ENCODE assay signal across 7 cellular contexts in genomic region chr2:217886720-217887309, GRCh38.
DNase-seq lines count a peak whose midpoint lies in the region; ATAC-seq, FAIRE-seq and TF ChIP-seq lines count a peak whose summit lies in the region.

No MANE protein-coding gene starts in this region.

- no peaks in the 10 kb centered on the region for H3K79me2 ChIP-seq in PC-3 (ENCODE audit: low read length)

- no peak for TF ChIP-seq POLR2A in GM12891 (IDR thresholded peaks at IDR 0.05; ENCODE audit: low read depth, low read length)

- H3K9me2 ChIP-seq in PC-3 (replicated peaks; ENCODE audit: low read length), result no peaks in the 10 kb centered on the region

- CTCF ChIA-PET in PC-3 (lab: Charles Lee), result interaction anchor here (0.7 to 1.1 kb wide), 2 partner anchors 98 to 101 kb away, joined by 4 to 5 read pairs; no protein-coding TSS in a partner anchor

- H3K27me3 Mint-ChIP-seq in activated T-cell treated with anti-CD3 and anti-CD28 coated beads, Interleukin-2, amount 50 U/mL, for 72 hours (ENCODE audit: low read depth), result peaks cover 10% of the 10 kb centered on the region

- no peaks in the 10 kb centered on the region for H4K20me1 ChIP-seq in PC-3 (ENCODE audit: low read length)

- no peaks in the 10 kb centered on the region for H3K4me1 ChIP-seq in PC-3 (ENCODE audit: insufficient read depth, low read length)
- H3K4me1 ChIP-seq in neutrophil (ENCODE audit: control insufficient read depth in 1 of 2, insufficient read depth in 1 of 2, low read depth in 1 of 2, low read length in 1 of 2), result peaks cover 0 to 7% of the 10 kb centered on the region in 2 experiments

- no peak overlapping the region for H3K9ac ChIP-seq in PC-3 (ENCODE audit: low read length)

- H3K4me2 ChIP-seq in PC-3 (ENCODE audit: low read length), result no peak overlapping the region

- H3F3A ChIP-seq in PC-3 (ENCODE audit: low read length, unreplicated experiment), result no peaks in the 10 kb centered on the region

- no peak overlapping the region for H2AFZ ChIP-seq in PC-3 (ENCODE audit: low read length)

- H3K27ac Mint-ChIP-seq in activated T-cell treated with anti-CD3 and anti-CD28 coated beads, Interleukin-2, amount 50 U/mL, for 72 hours, result no peak overlapping the region

- DNase-seq in GM12891 (ENCODE audit: insufficient read length, low spot score) (peak; percentile 71), HPDE6-E6E7 (ENCODE audit: extremely low spot score) (peak; percentile 72), PC-3 (peak; percentile 76), fibroblast of pulmonary artery (ENCODE audit: low read depth) (peak; percentile 83), stromal cell of bone marrow (ENCODE audit: low read depth) (peak; percentile 51)
- DNase-seq in activated T-cell treated with anti-CD3 and anti-CD28 coated beads, Interleukin-2, amount 50 U/mL, for 72 hours, result peak; percentile 70 to 71

- POLR2A ChIA-PET in PC-3 (lab: Charles Lee; ENCODE audit: unreplicated experiment), result no interaction called here

- no TSS peak for BruUV-seq in PC-3 (replicated peaks; lab: Mats Ljungman, UMichigan)

- H3K9me3 ChIP-seq in PC-3 (ENCODE audit: low read length), result no peaks in the 10 kb centered on the region
- no peaks in the 10 kb centered on the region for H3K9me3 ChIP-seq in neutrophil

- H3K36me3 ChIP-seq in PC-3 (ENCODE audit: low read depth, low read length) (no peaks in the 10 kb centered on the region), neutrophil (no peaks in the 10 kb centered on the region)

- no peaks in the 10 kb centered on the region for H3K36me3 Mint-ChIP-seq in activated T-cell treated with anti-CD3 and anti-CD28 coated beads, Interleukin-2, amount 50 U/mL, for 72 hours (ENCODE audit: insufficient read depth in 2 of 2)

- H3K4me3 ChIP-seq in PC-3 (ENCODE audit: low read length) (no peak overlapping the region), fibroblast of pulmonary artery (replicated peaks; ENCODE audit: low read depth, low read length) (no peak overlapping the region), neutrophil (ENCODE audit: low read depth in 1 of 2, low read length in 1 of 2) (no peak overlapping the region)

- H3K4me1 Mint-ChIP-seq in activated T-cell treated with anti-CD3 and anti-CD28 coated beads, Interleukin-2, amount 50 U/mL, for 72 hours (ENCODE audit: low read depth), result peaks cover 5% of the 10 kb centered on the region

- peak; percentile 97 for FAIRE-seq in GM12891 (lab: Jason Lieb, UNC)

- intact Hi-C loops in PC-3 (cut with micrococcal nuclease), result loop anchor here (1.0 kb wide), 2 partner anchors 98 to 102 kb away; no protein-coding TSS in a partner anchor

- H3K9me3 Mint-ChIP-seq in activated T-cell treated with anti-CD3 and anti-CD28 coated beads, Interleukin-2, amount 50 U/mL, for 72 hours, result no peaks in the 10 kb centered on the region

- TF ChIP-seq CTCF in PC-3 (conservative IDR thresholded peaks at IDR 0.05; ENCODE audit: low read depth, low read length), result peak; percentile 79
- TF ChIP-seq CTCF in fibroblast of pulmonary artery (IDR thresholded peaks at IDR 0.05; ENCODE audit: low read length, missing control alignments), result peak; percentile 80
- peak; percentile 56 for TF ChIP-seq CTCF in neutrophil (IDR thresholded peaks at IDR 0.05)

- no peak overlapping the region for H3K27ac ChIP-seq in PC-3 (ENCODE audit: low read length)
- no peak overlapping the region for H3K27ac ChIP-seq in neutrophil

- peak; percentile 73 for ATAC-seq in PC-3
- peak; percentile 54 to 72 for ATAC-seq in activated T-cell treated with anti-CD3 and anti-CD28 coated beads, Interleukin-2, amount 50 U/mL, for 72 hours (replicated peaks in 1 of 2)

- H3K4me3 Mint-ChIP-seq in activated T-cell treated with anti-CD3 and anti-CD28 coated beads, Interleukin-2, amount 50 U/mL, for 72 hours, result no peak overlapping the region

- H3K27me3 ChIP-seq in PC-3 (ENCODE audit: low read length), result peaks cover 40% of the 10 kb centered on the region
- no peaks in the 10 kb centered on the region for H3K27me3 ChIP-seq in neutrophil

TF ChIP-seq in GM12891, 5 proteins besides CTCF, POLR2A, EP300 and RAD21:
- no peak for TF ChIP-seq SPI1 (IDR thresholded peaks at IDR 0.05; ENCODE audit: low read depth, low read length)
- TF ChIP-seq TAF1 (IDR thresholded peaks at IDR 0.05; ENCODE audit: low read depth, low read length), result no peak
- no peak for TF ChIP-seq POLR2AphosphoS5 (IDR thresholded peaks at IDR 0.05; ENCODE audit: low read depth, low read length)
- no peak for TF ChIP-seq PAX5 (IDR thresholded peaks at IDR 0.05; ENCODE audit: insufficient read depth, low read length, severe bottlenecking)
- no peak for TF ChIP-seq POU2F2 (IDR thresholded peaks at IDR 0.05; ENCODE audit: low read depth, low read length)
